ENCODE assay signal across 8 cellular contexts in genomic region chr7:54773472-54774399, GRCh38. TPM values are rescaled to one million over a fixed set of nuclear protein-coding genes. Genes with fewer than 3 reads are reported as not detected.
DNase-seq lines count a peak whose midpoint lies in the region; ATAC-seq and TF ChIP-seq lines count a peak whose summit lies in the region.

No MANE protein-coding gene starts in this region.

- 19 to 21% (median 19%) methylated on average over 18 of the region's 18 CpGs for WGBS in adrenal gland, 4 donors
- WGBS in aorta, 2 donors: 16% methylated on average over 18 of the region's 18 CpGs

- intact Hi-C loops in adrenal gland (cut with DNase I) (loop anchor here (2.0 kb wide), 1 partner anchor 481 kb away; no protein-coding TSS in a partner anchor), left cardiac atrium (cut with DNase I) (loop anchor here in 1 of 2 donors (1.0 to 10.0 kb wide), 2 partner anchors 482 to 641 kb away; no protein-coding TSS in a partner anchor), aorta (cut with DNase I) (loop anchor here (1.0 to 10.0 kb wide), 3 partner anchors 482 to 641 kb away; no protein-coding TSS in a partner anchor)

- peak; percentile 95 to 98 for ATAC-seq in left cardiac atrium
- peak; percentile 94 for ATAC-seq in aorta (ENCODE audit: low FRiP score)

- CTCF ChIA-PET in HEK293T (lab: Yijun Ruan, JAX): interaction anchor here (0.6 to 3.0 kb wide), 9 partner anchors 9 to 641 kb away, joined by 3 to 22 read pairs (median 3); no protein-coding TSS in a partner anchor

- H3K9me3 ChIP-seq in adrenal gland (replicated peaks in 1 of 3) (no peaks in the 10 kb centered on the region), aorta (ENCODE audit: control insufficient read depth, low read length) (no peaks in the 10 kb centered on the region)

- POLR2A ChIA-PET in HEK293T (lab: Yijun Ruan, JAX): interaction anchor here (0.9 to 1.5 kb wide), 2 partner anchors 12 to 481 kb away, joined by 3 to 5 read pairs; no protein-coding TSS in a partner anchor

- H3K36me3 ChIP-seq in adrenal gland (replicated peaks in 1 of 2) (no peaks in the 10 kb centered on the region), aorta (ENCODE audit: control insufficient read depth in 1 of 2, insufficient read depth in 2 of 2, low read length in 1 of 2) (no peaks in the 10 kb centered on the region)

- H3K4me3 ChIP-seq in adrenal gland (peak overlapping the region in 1 of 4 donors; percentile 60), aorta (ENCODE audit: low read length in 2 of 2) (peak overlapping the region in 1 of 2 donors; percentile 64)

- TF ChIP-seq CTCF in adrenal gland (IDR thresholded peaks at IDR 0.05): peak; percentile 60 to 92 (median 88)

- peaks cover 6% of the 10 kb centered on the region for H3K27me3 ChIP-seq in adrenal gland
- H3K27me3 ChIP-seq in aorta (ENCODE audit: control insufficient read depth in 1 of 2, insufficient read depth in 2 of 2, low read length in 1 of 2): no peaks in the 10 kb centered on the region

- no peak for TF ChIP-seq POLR2A in adrenal gland (IDR thresholded peaks at IDR 0.05)

- H3K4me1 ChIP-seq in adrenal gland (replicated peaks in 1 of 2): peaks cover 0 to 8% of the 10 kb centered on the region in 2 donors
- no peaks in the 10 kb centered on the region for H3K4me1 ChIP-seq in aorta (ENCODE audit: control insufficient read depth in 1 of 2, insufficient read depth in 2 of 2, low read length in 2 of 2)

- no peak overlapping the region for H3K27ac ChIP-seq in adrenal gland
- H3K27ac ChIP-seq in aorta (ENCODE audit: low read depth in 1 of 2, low read length in 2 of 2): no peak overlapping the region

- peak; percentile 57 for DNase-seq in GDM1 (lab: John Stamatoyannopoulos, UW)
- DNase-seq in HEK293T (ENCODE audit: extremely low spot score): peak; percentile 76
- DNase-seq in NCI-H1048 (lab: John Stamatoyannopoulos, UW): peak; percentile 78
- peak; percentile 54 for DNase-seq in SKM-1 treated with dmso at 0.1 percent for 144 hours (lab: John Stamatoyannopoulos, UW; ENCODE audit: unreplicated experiment)
- DNase-seq in adrenal gland: peak; percentile 80 to 93 (median 87)
- peak; percentile 83 for DNase-seq in left cardiac atrium
- peak; percentile 84 for DNase-seq in putamen (ENCODE audit: low spot score)
- peak; percentile 79 to 93 for DNase-seq in aorta

TF ChIP-seq in HEK293T, 16 proteins besides CTCF, POLR2A, EP300 and RAD21:
- TF ChIP-seq HDGF (IDR thresholded peaks at IDR 0.05; ENCODE audit: borderline replicate concordance): no peak
- TF ChIP-seq ZNF384 (IDR thresholded peaks at IDR 0.05): no peak
- TF ChIP-seq TARDBP (IDR thresholded peaks at IDR 0.05): no peak
- peak; percentile 98 for TF ChIP-seq L3MBTL2 (conservative IDR thresholded peaks at IDR 0.05)

RNA-seq across cellular contexts. Expression of gene SEC61G, which starts 14.7 kb away (rescaled TPM):
- total RNA-seq in adrenal gland: 100 to 1,000 TPM in 6 of 8 donors, 10 to 100 TPM in 2; 87.9 to 311 (median 137) TPM
- 100 to 1,000 TPM; 153 to 331 (median 168) TPM for polyA plus RNA-seq in adrenal gland
- total RNA-seq in left cardiac atrium: 100 to 1,000 TPM; 105 to 142 TPM
- 100 to 1,000 TPM in 1 of 2 donors, 10 to 100 TPM in 1; 90.1 to 109 TPM for total RNA-seq in aorta
- polyA plus RNA-seq in aorta: 100 to 1,000 TPM; 396 to 623 TPM
